In the genomic region with DNA sequence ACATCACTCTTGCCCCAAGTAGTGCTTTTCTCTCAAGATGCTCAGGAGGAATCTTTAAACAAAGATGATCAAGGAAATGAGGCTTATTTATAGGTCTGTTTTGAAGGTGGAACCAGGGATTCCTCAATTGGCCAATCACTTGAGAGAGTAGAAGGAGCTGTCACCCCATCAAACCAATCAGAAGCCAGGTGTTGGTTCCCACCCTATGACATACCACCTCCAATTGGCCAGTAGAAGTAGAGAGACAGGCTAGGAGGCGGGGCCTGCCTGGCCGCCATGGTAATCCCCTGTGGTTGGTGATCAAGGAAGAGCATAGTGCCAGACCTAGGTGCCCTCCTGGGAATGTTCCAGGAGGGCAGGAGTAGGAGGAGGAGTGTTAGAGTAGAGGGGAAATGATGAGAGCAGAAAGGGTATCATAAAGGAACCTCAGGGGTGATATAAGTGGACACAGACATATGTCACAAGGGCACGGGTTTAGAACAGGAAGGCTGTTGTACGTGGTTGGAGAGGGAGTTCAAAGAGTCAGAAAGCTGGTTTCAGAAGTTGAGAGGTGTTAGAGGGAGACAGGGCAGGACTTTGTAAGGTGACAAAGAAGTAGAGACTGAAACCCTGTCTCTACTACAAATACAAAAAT, we compare ENCODE assay signal across 1 cellular context.
TF ChIP-seq lines count a peak whose summit lies in the region.

No MANE protein-coding gene starts in this region.

TF ChIP-seq in HCT116, 20 proteins besides CTCF, POLR2A, EP300 and RAD21:
- TF ChIP-seq POLR2AphosphoS5 (IDR thresholded peaks at IDR 0.05; ENCODE audit: low read depth, low read length), result no peak
- TF ChIP-seq SRF (IDR thresholded peaks at IDR 0.05; ENCODE audit: low read depth), result no peak
- TF ChIP-seq, protein P1, sequence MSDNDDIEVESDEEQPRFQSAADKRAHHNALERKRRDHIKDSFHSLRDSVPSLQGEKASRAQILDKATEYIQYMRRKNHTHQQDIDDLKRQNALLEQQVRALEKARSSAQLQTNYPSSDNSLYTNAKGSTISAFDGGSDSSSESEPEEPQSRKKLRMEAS (IDR thresholded peaks at IDR 0.05), result no peak
- TF ChIP-seq SP1 (IDR thresholded peaks at IDR 0.05; ENCODE audit: low read depth), result no peak; the same call in 1 of the 2 replicates
- no peak for TF ChIP-seq CEBPB (IDR thresholded peaks at IDR 0.05; ENCODE audit: low read depth)
- TF ChIP-seq ELF1 (IDR thresholded peaks at IDR 0.05; ENCODE audit: borderline replicate concordance, low read depth), result no peak
- TF ChIP-seq SIN3A (IDR thresholded peaks at IDR 0.05; ENCODE audit: low read depth), result no peak
- TF ChIP-seq JUND (IDR thresholded peaks at IDR 0.05), result no peak
- TF ChIP-seq TCF7L2 (IDR thresholded peaks at IDR 0.05; ENCODE audit: borderline replicate concordance, extremely low read depth, insufficient read depth, insufficient read length), result no peak
- TF ChIP-seq, protein P2, sequence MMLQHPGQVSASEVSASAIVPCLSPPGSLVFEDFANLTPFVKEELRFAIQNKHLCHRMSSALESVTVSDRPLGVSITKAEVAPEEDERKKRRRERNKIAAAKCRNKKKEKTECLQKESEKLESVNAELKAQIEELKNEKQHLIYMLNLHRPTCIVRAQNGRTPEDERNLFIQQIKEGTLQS (IDR thresholded peaks at IDR 0.05), result no peak
- TF ChIP-seq, protein P3, sequence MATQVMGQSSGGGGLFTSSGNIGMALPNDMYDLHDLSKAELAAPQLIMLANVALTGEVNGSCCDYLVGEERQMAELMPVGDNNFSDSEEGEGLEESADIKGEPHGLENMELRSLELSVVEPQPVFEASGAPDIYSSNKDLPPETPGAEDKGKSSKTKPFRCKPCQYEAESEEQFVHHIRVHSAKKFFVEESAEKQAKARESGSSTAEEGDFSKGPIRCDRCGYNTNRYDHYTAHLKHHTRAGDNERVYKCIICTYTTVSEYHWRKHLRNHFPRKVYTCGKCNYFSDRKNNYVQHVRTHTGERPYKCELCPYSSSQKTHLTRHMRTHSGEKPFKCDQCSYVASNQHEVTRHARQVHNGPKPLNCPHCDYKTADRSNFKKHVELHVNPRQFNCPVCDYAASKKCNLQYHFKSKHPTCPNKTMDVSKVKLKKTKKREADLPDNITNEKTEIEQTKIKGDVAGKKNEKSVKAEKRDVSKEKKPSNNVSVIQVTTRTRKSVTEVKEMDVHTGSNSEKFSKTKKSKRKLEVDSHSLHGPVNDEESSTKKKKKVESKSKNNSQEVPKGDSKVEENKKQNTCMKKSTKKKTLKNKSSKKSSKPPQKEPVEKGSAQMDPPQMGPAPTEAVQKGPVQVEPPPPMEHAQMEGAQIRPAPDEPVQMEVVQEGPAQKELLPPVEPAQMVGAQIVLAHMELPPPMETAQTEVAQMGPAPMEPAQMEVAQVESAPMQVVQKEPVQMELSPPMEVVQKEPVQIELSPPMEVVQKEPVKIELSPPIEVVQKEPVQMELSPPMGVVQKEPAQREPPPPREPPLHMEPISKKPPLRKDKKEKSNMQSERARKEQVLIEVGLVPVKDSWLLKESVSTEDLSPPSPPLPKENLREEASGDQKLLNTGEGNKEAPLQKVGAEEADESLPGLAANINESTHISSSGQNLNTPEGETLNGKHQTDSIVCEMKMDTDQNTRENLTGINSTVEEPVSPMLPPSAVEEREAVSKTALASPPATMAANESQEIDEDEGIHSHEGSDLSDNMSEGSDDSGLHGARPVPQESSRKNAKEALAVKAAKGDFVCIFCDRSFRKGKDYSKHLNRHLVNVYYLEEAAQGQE (IDR thresholded peaks at IDR 0.05; ENCODE audit: low read depth), result no peak
- no peak for TF ChIP-seq EGR1 (IDR thresholded peaks at IDR 0.05; ENCODE audit: low read depth)
- no peak for TF ChIP-seq CBX3 (IDR thresholded peaks at IDR 0.05; ENCODE audit: low read depth)
- TF ChIP-seq FOSL1 (IDR thresholded peaks at IDR 0.05; ENCODE audit: low read depth), result no peak
- TF ChIP-seq YY1 (IDR thresholded peaks at IDR 0.05; ENCODE audit: extremely low read depth, insufficient replicate concordance, low read depth, low read length), result no peak
TF ChIP-seq in HCT116: peak in this region for 0.
